8 cellular contexts compared by ENCODE assay signal in genomic region chr7:30800785-30801252, GRCh38. TPM values are rescaled to one million over a fixed set of nuclear protein-coding genes. Genes with fewer than 3 reads are reported as not detected.
DNase-seq lines count a peak whose midpoint lies in the region; ATAC-seq, FAIRE-seq and TF ChIP-seq lines count a peak whose summit lies in the region.

No MANE protein-coding gene starts in this region.

- H3K4me2 ChIP-seq in SU-DHL-6 (ENCODE audit: low read depth, low read length, poor library complexity, severe bottlenecking) (no peak overlapping the region), mesenchymal stem cell (ENCODE audit: low read length, poor library complexity, severe bottlenecking) (peak overlapping the region; percentile 16)

- peaks cover 20% of the 10 kb centered on the region for H3K4me1 Mint-ChIP-seq in activated CD8-positive, alpha-beta memory T cell treated with anti-CD3 and anti-CD28 coated beads, Interleukin-2, amount 10 ng/mL, durations not matched to agents 7 days and 5 days
- peaks cover 31% of the 10 kb centered on the region for H3K4me1 Mint-ChIP-seq in type B pancreatic cell (ENCODE audit: unreplicated experiment)

- peaks cover 52% of the 10 kb centered on the region for H3K4me1 ChIP-seq in mesenchymal stem cell (ENCODE audit: control insufficient read depth, insufficient read depth, low read depth, low read length)

- no peaks in the 10 kb centered on the region for H3K79me2 ChIP-seq in SU-DHL-6 (ENCODE audit: insufficient read depth, low read length)

- TF ChIP-seq CTCF in SU-DHL-6 (IDR thresholded peaks at IDR 0.05; ENCODE audit: insufficient read depth, low read length, poor library complexity, severe bottlenecking) (peak; percentile 46), type B pancreatic cell (conservative IDR thresholded peaks at IDR 0.05) (peak; percentile 84)

- H4K8ac ChIP-seq in mesenchymal stem cell (ENCODE audit: low read length): peak overlapping the region; percentile 8

- FAIRE-seq in H54 (lab: Jason Lieb, UNC) (no peak), endometrium (lab: Jason Lieb, UNC) (peak; percentile 12)

- H2AK5ac ChIP-seq in mesenchymal stem cell (ENCODE audit: low read length, severe bottlenecking): no peak overlapping the region

- 51% methylated on average over 5 of the region's 6 CpGs for WGBS in mesenchymal stem cell

- no peak overlapping the region for H3K27ac Mint-ChIP-seq in activated CD8-positive, alpha-beta memory T cell treated with anti-CD3 and anti-CD28 coated beads, Interleukin-2, amount 10 ng/mL, durations not matched to agents 7 days and 5 days
- no peak overlapping the region for H3K27ac Mint-ChIP-seq in type B pancreatic cell

- H2BK5ac ChIP-seq in mesenchymal stem cell (ENCODE audit: low read depth, low read length, poor library complexity, severe bottlenecking): peak overlapping the region; percentile 74

- no peaks in the 10 kb centered on the region for H3F3A ChIP-seq in SU-DHL-6 (ENCODE audit: insufficient read depth)

- H3K4me3 Mint-ChIP-seq in activated CD8-positive, alpha-beta memory T cell treated with anti-CD3 and anti-CD28 coated beads, Interleukin-2, amount 10 ng/mL, durations not matched to agents 7 days and 5 days: no peak overlapping the region
- no peak overlapping the region for H3K4me3 Mint-ChIP-seq in type B pancreatic cell

- H3K18ac ChIP-seq in mesenchymal stem cell (ENCODE audit: low read depth in 1 of 2, low read length in 2 of 2): no peak overlapping the region

- H3K4ac ChIP-seq in mesenchymal stem cell (ENCODE audit: low read depth in 1 of 2, low read length in 2 of 2): no peak overlapping the region

- H3K27me3 Mint-ChIP-seq in activated CD8-positive, alpha-beta memory T cell treated with anti-CD3 and anti-CD28 coated beads, Interleukin-2, amount 10 ng/mL, durations not matched to agents 7 days and 5 days: no peaks in the 10 kb centered on the region
- no peaks in the 10 kb centered on the region for H3K27me3 Mint-ChIP-seq in type B pancreatic cell

- peak; percentile 67 for ATAC-seq in activated CD8-positive, alpha-beta memory T cell treated with anti-CD3 and anti-CD28 coated beads, Interleukin-2, amount 10 ng/mL, durations not matched to agents 7 days and 5 days

- no peak overlapping the region for H3K23ac ChIP-seq in mesenchymal stem cell (ENCODE audit: low read length in 2 of 2)

- H4K20me1 ChIP-seq in SU-DHL-6 (ENCODE audit: low read depth, low read length): no peaks in the 10 kb centered on the region

- no peak overlapping the region for H2AFZ ChIP-seq in SU-DHL-6 (ENCODE audit: low read depth, low read length, severe bottlenecking)
- H2AFZ ChIP-seq in mesenchymal stem cell (ENCODE audit: low read depth, low read length): no peak overlapping the region

- H3K9me3 ChIP-seq in SU-DHL-6 (ENCODE audit: insufficient read depth, low read length) (no peaks in the 10 kb centered on the region), mesenchymal stem cell (ENCODE audit: control insufficient read depth, low read length) (no peaks in the 10 kb centered on the region)

- no peak overlapping the region for H2BK120ac ChIP-seq in mesenchymal stem cell (ENCODE audit: low read depth, low read length)

- no peak overlapping the region for H3K4me3 ChIP-seq in SU-DHL-6 (ENCODE audit: insufficient read depth, low read length, poor library complexity, severe bottlenecking)
- H3K4me3 ChIP-seq in mesenchymal stem cell (ENCODE audit: insufficient read depth in 1 of 2, low read depth in 1 of 2, low read length in 2 of 2): no peak overlapping the region

- peak overlapping the region; percentile 12 to 48 for H2BK12ac ChIP-seq in mesenchymal stem cell (ENCODE audit: low read length in 2 of 2)

- no peaks in the 10 kb centered on the region for H3K9me3 Mint-ChIP-seq in activated CD8-positive, alpha-beta memory T cell treated with anti-CD3 and anti-CD28 coated beads, Interleukin-2, amount 10 ng/mL, durations not matched to agents 7 days and 5 days (ENCODE audit: low read depth)
- H3K9me3 Mint-ChIP-seq in type B pancreatic cell: no peaks in the 10 kb centered on the region

- no peaks in the 10 kb centered on the region for H3K9me2 ChIP-seq in SU-DHL-6 (replicated peaks; ENCODE audit: insufficient read depth, low read length)

- peaks cover 27% of the 10 kb centered on the region for H3K79me1 ChIP-seq in mesenchymal stem cell (replicated peaks; ENCODE audit: low read length, poor library complexity, severe bottlenecking)

- no peak overlapping the region for H3K9ac ChIP-seq in SU-DHL-6 (ENCODE audit: low read length)
- H3K9ac ChIP-seq in mesenchymal stem cell (ENCODE audit: low read length): peak overlapping the region; percentile 56

- H3K27ac ChIP-seq in SU-DHL-6 (ENCODE audit: low read depth, low read length): no peak overlapping the region
- peak overlapping the region; percentile 90 for H3K27ac ChIP-seq in mesenchymal stem cell (ENCODE audit: low read length, poor library complexity, severe bottlenecking)

- H3K27me3 ChIP-seq in SU-DHL-6 (ENCODE audit: low read length) (no peaks in the 10 kb centered on the region), mesenchymal stem cell (ENCODE audit: control insufficient read depth in 1 of 2, insufficient read depth in 1 of 2, low read length in 2 of 2) (no peaks in the 10 kb centered on the region)

- CTCF ChIA-PET in activated CD8-positive, alpha-beta memory T cell treated with anti-CD3 and anti-CD28 coated beads, Interleukin-2, amount 10 ng/mL, durations not matched to agents 7 days and 5 days (lab: Charles Lee): interaction anchor here (1.0 to 1.4 kb wide), 2 partner anchors 183 to 322 kb away, joined by 3 to 5 read pairs; no protein-coding TSS in a partner anchor

- H4K91ac ChIP-seq in mesenchymal stem cell (ENCODE audit: low read length): no peak overlapping the region

- DNase-seq in activated CD8-positive, alpha-beta memory T cell treated with anti-CD3 and anti-CD28 coated beads, Interleukin-2, amount 10 ng/mL, durations not matched to agents 7 days and 5 days: peak; percentile 55
- no peak for DNase-seq in activated CD8-positive, alpha-beta memory T cell treated with anti-CD3 and anti-CD28 coated beads for 24 hours
- peak; percentile 82 for DNase-seq in H54 (ENCODE audit: insufficient read length, low spot score)
- DNase-seq in NCI-H1105 treated with DMSO at 0.1 percent for 48 hours (lab: John Stamatoyannopoulos, UW): peak; percentile 57
- DNase-seq in mesenchymal stem cell: peak; percentile 82
- DNase-seq in type B pancreatic cell (ENCODE audit: extremely low spot score, unreplicated experiment): no peak

- TF ChIP-seq POLR2A in H54 (IDR thresholded peaks at IDR 0.05; ENCODE audit: low read depth, low read length): no peak

- H2BK15ac ChIP-seq in mesenchymal stem cell (ENCODE audit: low read depth, poor library complexity, severe bottlenecking): no peak overlapping the region

- H3K36me3 ChIP-seq in SU-DHL-6 (ENCODE audit: low read length) (no peaks in the 10 kb centered on the region), mesenchymal stem cell (ENCODE audit: control insufficient read depth in 1 of 2, insufficient read depth in 2 of 2, low read depth in 1 of 2, low read length in 2 of 2) (peaks cover 3 to 8% of the 10 kb centered on the region in 2 experiments)

- H3K36me3 Mint-ChIP-seq in activated CD8-positive, alpha-beta memory T cell treated with anti-CD3 and anti-CD28 coated beads, Interleukin-2, amount 10 ng/mL, durations not matched to agents 7 days and 5 days: peaks cover 1% of the 10 kb centered on the region
- peaks cover 5% of the 10 kb centered on the region for H3K36me3 Mint-ChIP-seq in type B pancreatic cell

- no peak overlapping the region for H3K14ac ChIP-seq in mesenchymal stem cell (ENCODE audit: low read length in 2 of 2)

RNA-seq across cellular contexts. Expression of gene MINDY4, which starts 29.6 kb away (rescaled TPM):
- 1 to 10 TPM; 1.1 to 1.3 TPM for total RNA-seq in activated CD8-positive, alpha-beta memory T cell treated with anti-CD3 and anti-CD28 coated beads, Interleukin-2, amount 10 ng/mL, durations not matched to agents 7 days and 5 days
- polyA plus RNA-seq in mesenchymal stem cell (2013, experiment 1 of 2): 2.6 TPM
- polyA plus RNA-seq in mesenchymal stem cell (2013, experiment 2 of 2): 2.8 TPM
- total RNA-seq in type B pancreatic cell (ENCODE audit: low replicate concordance): 5.4 and 8.4 TPM in 2 replicates

RNA-seq across cellular contexts. Expression of gene INMT, which starts 48.9 kb away (rescaled TPM):
- under 1 TPM in 1 of 2 experiments, not detected in 1; 0.12 TPM for total RNA-seq in activated CD8-positive, alpha-beta memory T cell treated with anti-CD3 and anti-CD28 coated beads, Interleukin-2, amount 10 ng/mL, durations not matched to agents 7 days and 5 days
- polyA plus RNA-seq in mesenchymal stem cell (2013, experiment 1 of 2): 7.5 TPM
- polyA plus RNA-seq in mesenchymal stem cell (2013, experiment 2 of 2): 7.5 TPM
- not detected in 2 replicates for total RNA-seq in type B pancreatic cell (ENCODE audit: low replicate concordance)

Comparison
In these comparisons a context has a peak if more than half of its experiments do, and no peak if none do; other contexts are left out.
1. DNase-seq: peak in activated CD8-positive, alpha-beta memory T cell treated with anti-CD3 and anti-CD28 coated beads, Interleukin-2, amount 10 ng/mL, durations not matched to agents 7 days and 5 days (single experiment), H54 (single experiment), NCI-H1105 treated with DMSO at 0.1 percent for 48 hours (single experiment) and mesenchymal stem cell (single experiment); none in activated CD8-positive, alpha-beta memory T cell treated with anti-CD3 and anti-CD28 coated beads for 24 hours (single experiment) and type B pancreatic cell (single experiment).